Comparison of ENCODE assay signal across 1 cellular context in genomic region chr7:5441840-5442513, GRCh38.
TF ChIP-seq lines count a peak whose summit lies in the region.

No MANE protein-coding gene starts in this region.

TF ChIP-seq in HepG2, 621 proteins besides CTCF, POLR2A, EP300 and RAD21 (continued from another document):
- TF ChIP-seq, protein P1, sequence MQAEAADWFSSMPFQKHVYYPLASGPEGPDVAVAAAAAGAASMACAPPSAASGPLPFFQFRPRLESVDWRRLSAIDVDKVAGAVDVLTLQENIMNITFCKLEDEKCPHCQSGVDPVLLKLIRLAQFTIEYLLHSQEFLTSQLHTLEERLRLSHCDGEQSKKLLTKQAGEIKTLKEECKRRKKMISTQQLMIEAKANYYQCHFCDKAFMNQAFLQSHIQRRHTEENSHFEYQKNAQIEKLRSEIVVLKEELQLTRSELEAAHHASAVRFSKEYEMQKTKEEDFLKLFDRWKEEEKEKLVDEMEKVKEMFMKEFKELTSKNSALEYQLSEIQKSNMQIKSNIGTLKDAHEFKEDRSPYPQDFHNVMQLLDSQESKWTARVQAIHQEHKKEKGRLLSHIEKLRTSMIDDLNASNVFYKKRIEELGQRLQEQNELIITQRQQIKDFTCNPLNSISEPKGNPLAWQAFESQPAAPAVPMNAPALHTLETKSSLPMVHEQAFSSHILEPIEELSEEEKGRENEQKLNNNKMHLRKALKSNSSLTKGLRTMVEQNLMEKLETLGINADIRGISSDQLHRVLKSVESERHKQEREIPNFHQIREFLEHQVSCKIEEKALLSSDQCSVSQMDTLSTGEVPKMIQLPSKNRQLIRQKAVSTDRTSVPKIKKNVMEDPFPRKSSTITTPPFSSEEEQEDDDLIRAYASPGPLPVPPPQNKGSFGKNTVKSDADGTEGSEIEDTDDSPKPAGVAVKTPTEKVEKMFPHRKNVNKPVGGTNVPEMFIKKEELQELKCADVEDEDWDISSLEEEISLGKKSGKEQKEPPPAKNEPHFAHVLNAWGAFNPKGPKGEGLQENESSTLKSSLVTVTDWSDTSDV (CRISPR knock-in tag; IDR thresholded peaks at IDR 0.05), result no peak
- TF ChIP-seq TFAP4 (IDR thresholded peaks at IDR 0.05; ENCODE audit: borderline replicate concordance, low read depth) (no peak), NFYC (CRISPR knock-in tag; IDR thresholded peaks at IDR 0.05) (no peak), NPAS2 (CRISPR knock-in tag; IDR thresholded peaks at IDR 0.05; ENCODE audit: borderline replicate concordance) (no peak), SP4 (CRISPR knock-in tag; IDR thresholded peaks at IDR 0.05) (no peak), PCBP2 (optimal IDR thresholded peaks at IDR 0.05; ENCODE audit: low read depth, low read length, poor library complexity, severe bottlenecking) (no peak), RBM22 (optimal IDR thresholded peaks at IDR 0.05; ENCODE audit: low read length) (peak; percentile 64), AGO1 (IDR thresholded peaks at IDR 0.05; ENCODE audit: low read depth, low read length, poor library complexity, severe bottlenecking) (peak; percentile 80), POLR2G (IDR thresholded peaks at IDR 0.05; ENCODE audit: low read depth, low read length) (0 out of 2 replicates have a peak, but pooled peaks have one; percentile 22), E2F2 (CRISPR knock-in tag; IDR thresholded peaks at IDR 0.05; ENCODE audit: borderline replicate concordance) (no peak), E2F5 (CRISPR knock-in tag; conservative IDR thresholded peaks at IDR 0.05) (no peak), AGO2 (optimal IDR thresholded peaks at IDR 0.05; ENCODE audit: low read depth, low read length) (peak; percentile 92), PPARG (CRISPR knock-in tag; conservative IDR thresholded peaks at IDR 0.05) (no peak), GATA4 (IDR thresholded peaks at IDR 0.05; ENCODE audit: borderline replicate concordance, low read depth) (no peak), SKIL (CRISPR knock-in tag; IDR thresholded peaks at IDR 0.05; ENCODE audit: borderline replicate concordance) (no peak), KLF13 (CRISPR knock-in tag; IDR thresholded peaks at IDR 0.05) (no peak), KLF12 (CRISPR knock-in tag; IDR thresholded peaks at IDR 0.05; ENCODE audit: borderline replicate concordance) (no peak), ZNF792 (CRISPR knock-in tag; IDR thresholded peaks at IDR 0.05) (no peak), PTBP1 (IDR thresholded peaks at IDR 0.05; ENCODE audit: low read depth, low read length, poor library complexity, severe bottlenecking) (no peak), ARNTL (CRISPR knock-in tag; IDR thresholded peaks at IDR 0.05) (no peak), NCOR1 (IDR thresholded peaks at IDR 0.05; ENCODE audit: borderline replicate concordance, low read length) (no peak), ZMYM3 (CRISPR knock-in tag; IDR thresholded peaks at IDR 0.05) (no peak), NONO (IDR thresholded peaks at IDR 0.05) (no peak), NONO (CRISPR knock-in tag; conservative IDR thresholded peaks at IDR 0.05) (0 out of 2 replicates have a peak, but pooled peaks have one; percentile 20), ZNF652 (CRISPR knock-in tag; IDR thresholded peaks at IDR 0.05; ENCODE audit: borderline replicate concordance, low read depth) (no peak)
- TF ChIP-seq, protein P2, sequence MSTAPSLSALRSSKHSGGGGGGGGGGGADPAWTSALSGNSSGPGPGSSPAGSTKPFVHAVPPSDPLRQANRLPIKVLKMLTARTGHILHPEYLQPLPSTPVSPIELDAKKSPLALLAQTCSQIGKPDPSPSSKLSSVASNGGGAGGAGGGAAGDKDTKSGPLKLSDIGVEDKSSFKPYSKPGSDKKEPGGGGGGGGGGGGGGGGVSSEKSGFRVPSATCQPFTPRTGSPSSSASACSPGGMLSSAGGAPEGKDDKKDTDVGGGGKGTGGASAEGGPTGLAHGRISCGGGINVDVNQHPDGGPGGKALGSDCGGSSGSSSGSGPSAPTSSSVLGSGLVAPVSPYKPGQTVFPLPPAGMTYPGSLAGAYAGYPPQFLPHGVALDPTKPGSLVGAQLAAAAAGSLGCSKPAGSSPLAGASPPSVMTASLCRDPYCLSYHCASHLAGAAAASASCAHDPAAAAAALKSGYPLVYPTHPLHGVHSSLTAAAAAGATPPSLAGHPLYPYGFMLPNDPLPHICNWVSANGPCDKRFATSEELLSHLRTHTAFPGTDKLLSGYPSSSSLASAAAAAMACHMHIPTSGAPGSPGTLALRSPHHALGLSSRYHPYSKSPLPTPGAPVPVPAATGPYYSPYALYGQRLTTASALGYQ (CRISPR knock-in tag; IDR thresholded peaks at IDR 0.05), result no peak
